ENCODE assay signal across 8 cellular contexts in the genomic region with DNA sequence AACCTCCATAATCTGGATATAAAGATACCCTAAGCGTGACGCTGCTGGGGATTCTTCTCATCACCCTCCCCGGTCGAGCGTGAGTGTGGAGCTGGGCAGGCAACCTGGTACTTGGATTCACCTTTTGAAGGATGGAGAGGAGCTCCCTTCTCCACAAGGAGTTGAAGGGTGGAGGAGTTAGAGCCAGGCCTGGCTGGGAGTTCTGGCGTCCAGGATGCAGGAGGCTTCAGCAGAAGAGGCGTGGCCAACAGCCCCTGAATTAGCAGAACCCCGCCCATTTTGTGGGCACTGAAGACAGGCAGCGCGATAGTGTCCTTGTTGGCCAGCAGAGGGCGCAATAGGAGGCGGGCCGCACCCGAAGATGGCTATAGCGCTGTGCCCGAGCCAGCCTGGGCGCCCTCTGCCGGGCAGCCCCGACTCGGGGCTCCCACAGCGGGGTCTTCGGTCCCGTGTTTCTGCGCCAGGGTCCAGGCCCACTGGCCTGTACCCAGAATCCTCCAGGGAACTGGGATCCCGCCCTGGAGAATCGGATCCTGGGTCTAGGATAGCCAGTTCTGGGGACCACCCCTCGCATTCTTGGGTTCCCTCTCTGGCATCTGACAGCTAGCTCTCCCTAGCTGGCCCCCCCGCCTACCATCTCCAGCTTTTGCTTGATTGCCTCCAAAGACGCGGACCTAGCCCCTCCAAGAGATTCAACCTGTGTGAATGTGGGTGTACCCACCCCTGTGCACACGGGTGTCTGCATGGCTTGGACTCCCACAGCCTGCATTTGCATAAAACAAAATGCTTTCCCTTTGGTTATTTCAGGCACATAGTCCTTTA. TPM values are rescaled to one million over a fixed set of nuclear protein-coding genes. Genes with fewer than 3 reads are reported as not detected.
A peak's percentile ranks its signal among the peaks of the same experiment; 100 is the strongest.
DNase-seq lines count a peak whose midpoint lies in the region; ATAC-seq and TF ChIP-seq lines count a peak whose summit lies in the region.

No MANE protein-coding gene starts in this region.

- H3K27me3 ChIP-seq in CD8-positive, alpha-beta memory T cell (ENCODE audit: insufficient read depth, low read length, poor library complexity, severe bottlenecking), result no peaks in the 10 kb centered on the region
- H3K27me3 ChIP-seq in colonic mucosa, result peaks cover 52% of the 10 kb centered on the region
- H3K27me3 ChIP-seq in liver (ENCODE audit: control insufficient read depth in 4 of 4, insufficient read depth in 4 of 4, low read length in 3 of 4), result peaks cover 0 to 8% (median 3%) of the 10 kb centered on the region in 4 donors

- peak; percentile 64 to 81 for TF ChIP-seq RAD21 in liver (IDR thresholded peaks at IDR 0.05)

- H3K27me3 Mint-ChIP-seq in CD8-positive, alpha-beta memory T cell, result peaks cover 11 to 37% of the 10 kb centered on the region in 2 donors
- peaks cover 30% of the 10 kb centered on the region for H3K27me3 Mint-ChIP-seq in activated CD4-positive, alpha-beta T cell treated with anti-CD3 and anti-CD28 coated beads, Interleukin-2, amount 10 ng/mL, durations not matched to agents 24 days and 14 days

- H3K9me3 Mint-ChIP-seq in CD8-positive, alpha-beta memory T cell, result no peaks in the 10 kb centered on the region
- no peaks in the 10 kb centered on the region for H3K9me3 Mint-ChIP-seq in activated CD4-positive, alpha-beta T cell treated with anti-CD3 and anti-CD28 coated beads, Interleukin-2, amount 10 ng/mL, durations not matched to agents 24 days and 14 days

- ATAC-seq in GM19463 (IDR thresholded peaks at IDR 0.05; ENCODE audit: unreplicated experiment) (peak; percentile 83), HG03565 (IDR thresholded peaks at IDR 0.05; ENCODE audit: unreplicated experiment) (peak; percentile 81)

- peaks cover 33% of the 10 kb centered on the region for H3K4me1 ChIP-seq in CD8-positive, alpha-beta memory T cell (ENCODE audit: insufficient read depth, low read length)
- H3K4me1 ChIP-seq in colonic mucosa (peaks cover 21% of the 10 kb centered on the region), liver (ENCODE audit: control insufficient read depth in 4 of 4, insufficient read depth in 4 of 4, low read length in 3 of 4) (peaks cover 0 to 17% (median 9%) of the 10 kb centered on the region in 4 donors)

- no peaks in the 10 kb centered on the region for H3K36me3 ChIP-seq in CD8-positive, alpha-beta memory T cell (ENCODE audit: insufficient read depth, low read length)
- H3K36me3 ChIP-seq in colonic mucosa (no peaks in the 10 kb centered on the region), liver (ENCODE audit: control insufficient read depth in 4 of 4, insufficient read depth in 3 of 4, low read depth in 1 of 4, low read length in 3 of 4) (no peaks in the 10 kb centered on the region)

- H3K36me3 Mint-ChIP-seq in CD8-positive, alpha-beta memory T cell, result no peaks in the 10 kb centered on the region
- H3K36me3 Mint-ChIP-seq in activated CD4-positive, alpha-beta T cell treated with anti-CD3 and anti-CD28 coated beads, Interleukin-2, amount 10 ng/mL, durations not matched to agents 24 days and 14 days (ENCODE audit: low read depth), result no peaks in the 10 kb centered on the region

- peak overlapping the region; percentile 56 for H3K4me3 ChIP-seq in CD8-positive, alpha-beta memory T cell (ENCODE audit: low read length)
- H3K4me3 ChIP-seq in colonic mucosa (no peak overlapping the region), liver (ENCODE audit: low read depth in 1 of 3, low read length in 3 of 3) (no peak overlapping the region)

- H3K27ac ChIP-seq in CD8-positive, alpha-beta memory T cell (ENCODE audit: low read depth, low read length), result no peak overlapping the region
- no peak overlapping the region for H3K27ac ChIP-seq in colonic mucosa
- no peak overlapping the region for H3K27ac ChIP-seq in liver (ENCODE audit: low read depth in 1 of 2, low read length in 2 of 2)

- H3K9ac ChIP-seq in colonic mucosa (ENCODE audit: low read depth in 2 of 2, low read length in 2 of 2) (peak overlapping the region in 1 of 2 donors; percentile 39), liver (ENCODE audit: low read depth in 1 of 2, low read length in 2 of 2) (no peak overlapping the region)

- intact Hi-C loops in activated CD4-positive, alpha-beta T cell treated with anti-CD3 and anti-CD28 coated beads, Interleukin-2, amount 10 ng/mL, durations not matched to agents 24 days and 14 days (cut with micrococcal nuclease), result loop anchor here (2.0 kb wide), 2 partner anchors 26 to 64 kb away; a partner anchor contains a TSS
- intact Hi-C loops in colonic mucosa (cut with DNase I), result no loop called here

- DNase-seq in CD8-positive, alpha-beta memory T cell, result peak; percentile 88 to 91 (median 89)
- DNase-seq in NCI-H69 (lab: John Stamatoyannopoulos, UW) (peak; percentile 97), colonic mucosa (peak; percentile 89)
- peak; percentile 97 for DNase-seq in activated CD4-positive, alpha-beta T cell treated with anti-CD3 and anti-CD28 coated beads, Interleukin-2, amount 10 ng/mL, durations not matched to agents 24 days and 14 days
- peak; percentile 76 to 83 (median 76) for DNase-seq in stimulated activated CD4-positive, alpha-beta T cell treated with anti-CD3 and anti-CD28 coated beads, TNF-alpha, amount 100 ng/mL, for 1 hour (ENCODE audit: low read depth in 3 of 3, low spot score in 1 of 3)

- TF ChIP-seq CTCF in colonic mucosa (IDR thresholded peaks at IDR 0.05) (peak; percentile 97), liver (IDR thresholded peaks at IDR 0.05; ENCODE audit: low read depth, low read length, missing input control) (peak; percentile 88)

- CTCF ChIA-PET in CD8-positive, alpha-beta memory T cell (lab: Charles Lee), result interaction anchor here (0.6 to 4.2 kb wide), 24 partner anchors 9 to 211 kb away, joined by 3 to 51 read pairs (median 4); a partner anchor contains a TSS

- H3K9me3 ChIP-seq in CD8-positive, alpha-beta memory T cell (ENCODE audit: low read length), result no peaks in the 10 kb centered on the region
- H3K9me3 ChIP-seq in colonic mucosa (no peaks in the 10 kb centered on the region), liver (ENCODE audit: control insufficient read depth in 4 of 4, low read length in 3 of 4) (no peaks in the 10 kb centered on the region)

- H3K27ac Mint-ChIP-seq in CD8-positive, alpha-beta memory T cell, result peak overlapping the region in 2 of 8 donors; percentile 74 to 75
- H3K27ac Mint-ChIP-seq in activated CD4-positive, alpha-beta T cell treated with anti-CD3 and anti-CD28 coated beads, Interleukin-2, amount 10 ng/mL, durations not matched to agents 24 days and 14 days, result no peak overlapping the region

- H3K4me3 Mint-ChIP-seq in CD8-positive, alpha-beta memory T cell, result peak overlapping the region; percentile 75 to 91 (median 78)
- H3K4me3 Mint-ChIP-seq in activated CD4-positive, alpha-beta T cell treated with anti-CD3 and anti-CD28 coated beads, Interleukin-2, amount 10 ng/mL, durations not matched to agents 24 days and 14 days, result peak overlapping the region; percentile 85

- POLR2A ChIA-PET in CD8-positive, alpha-beta memory T cell (lab: Charles Lee), result interaction anchor here (0.6 kb wide), 1 partner anchor 132 kb away, joined by 4 read pairs; no protein-coding TSS in a partner anchor

- H3K4me1 Mint-ChIP-seq in CD8-positive, alpha-beta memory T cell, result peaks cover 25 to 38% (median 30%) of the 10 kb centered on the region in 3 donors
- peaks cover 20% of the 10 kb centered on the region for H3K4me1 Mint-ChIP-seq in activated CD4-positive, alpha-beta T cell treated with anti-CD3 and anti-CD28 coated beads, Interleukin-2, amount 10 ng/mL, durations not matched to agents 24 days and 14 days

- WGBS in liver, result 20% methylated on average over 31 of the region's 31 CpGs

TF ChIP-seq in liver, 16 proteins besides CTCF, POLR2A, EP300 and RAD21:
- TF ChIP-seq SP1 (IDR thresholded peaks at IDR 0.05) (peak; percentile 24), TAF1 (conservative IDR thresholded peaks at IDR 0.05) (no peak), HNF4A (conservative IDR thresholded peaks at IDR 0.05) (no peak), JUND (IDR thresholded peaks at IDR 0.05) (no peak), FOXA1 (IDR thresholded peaks at IDR 0.05) (no peak), YY1 (IDR thresholded peaks at IDR 0.05) (peak; percentile 63), RXRA (IDR thresholded peaks at IDR 0.05) (no peak), EGR1 (IDR thresholded peaks at IDR 0.05; ENCODE audit: low read depth in 2 of 2) (no peak)
- TF ChIP-seq, protein P1, sequence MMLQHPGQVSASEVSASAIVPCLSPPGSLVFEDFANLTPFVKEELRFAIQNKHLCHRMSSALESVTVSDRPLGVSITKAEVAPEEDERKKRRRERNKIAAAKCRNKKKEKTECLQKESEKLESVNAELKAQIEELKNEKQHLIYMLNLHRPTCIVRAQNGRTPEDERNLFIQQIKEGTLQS (IDR thresholded peaks at IDR 0.05), result no peak
- TF ChIP-seq, protein P2, sequence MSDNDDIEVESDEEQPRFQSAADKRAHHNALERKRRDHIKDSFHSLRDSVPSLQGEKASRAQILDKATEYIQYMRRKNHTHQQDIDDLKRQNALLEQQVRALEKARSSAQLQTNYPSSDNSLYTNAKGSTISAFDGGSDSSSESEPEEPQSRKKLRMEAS (IDR thresholded peaks at IDR 0.05), result no peak

RNA-seq across cellular contexts. Expression of a gene that starts 26.0 kb away (rescaled TPM):
- total RNA-seq in CD8-positive, alpha-beta memory T cell, result 10 to 100 TPM; 23.3 to 25.2 TPM
- 24.1 TPM for polyA plus RNA-seq in CD8-positive, alpha-beta memory T cell
- 28.2 and 28.8 TPM in 2 replicates for total RNA-seq in activated CD4-positive, alpha-beta T cell treated with anti-CD3 and anti-CD28 coated beads, Interleukin-2, amount 10 ng/mL, durations not matched to agents 24 days and 14 days
- total RNA-seq in colonic mucosa, result 10 to 100 TPM; 22.0 to 31.0 TPM
- total RNA-seq in liver, result 10 to 100 TPM; 17.6 to 22.9 TPM
- polyA plus RNA-seq in liver, result 10 to 100 TPM; 28.0 to 42.9 TPM
